12 cellular contexts compared by ENCODE assay signal in genomic region chr4:110854021-110854678, GRCh38.
DNase-seq lines count a peak whose midpoint lies in the region; ATAC-seq and TF ChIP-seq lines count a peak whose summit lies in the region.
"Had no signal": no experiment of that assay in that cellular context is flagged by ENCODE, and none has a peak within 500 bp of the region (broad histone marks: within the 10 kb centered on the region; RNA-seq: fewer than 3 reads in every experiment).

No MANE protein-coding gene starts in this region.

- H3K27ac Mint-ChIP-seq in MCF 10A (ENCODE audit: low read depth, unreplicated experiment), result peak overlapping the region; percentile 32
- H3K27ac Mint-ChIP-seq: stimulated activated naive B cell treated with anti-CD40 and anti-IgM and Interleukin-4, amounts not matched to agents 10 μg/mL and 1 μg/mL and 100 μg/mL, for 72 hours had no signal

- POLR2A ChIA-PET in MCF 10A (lab: Yijun Ruan, JAX), result interaction anchor here (0.6 to 1.6 kb wide), 5 partner anchors 10 to 184 kb away, joined by 3 to 5 read pairs (median 3); no protein-coding TSS in a partner anchor

- no peaks in the 10 kb centered on the region for H3K9me3 ChIP-seq in mucosa of descending colon

- DNase-seq in DMS53 treated with DMSO at 0.1 percent for 48 hours (lab: John Stamatoyannopoulos, UW; ENCODE audit: unreplicated experiment) (peak; percentile 20), LoVo (ENCODE audit: low spot score) (peak; percentile 76), MCF 10A (ENCODE audit: unreplicated experiment) (peak; percentile 90), mucosa of descending colon (peak in 1 of 3 donors; percentile 70), DMS79 treated with DMSO at 0.1 percent for 48 hours (lab: John Stamatoyannopoulos, UW) (no peak)
- DNase-seq in stimulated activated naive CD8-positive, alpha-beta T cell treated with anti-CD3 and anti-CD28 coated beads, Interleukin-15, Interleukin-2, amounts not matched to agents 100 U/mL and 50 U/mL, for 24 hours, result no peak
- DNase-seq: amygdala; NCI-H526 treated with DMSO at 0.1 percent for 48 hours; retina; stimulated activated naive B cell treated with anti-CD40 and anti-IgM and Interleukin-4, amounts not matched to agents 10 μg/mL and 1 μg/mL and 100 μg/mL, for 72 hours had no signal

- no peaks in the 10 kb centered on the region for H3K36me3 ChIP-seq in mucosa of descending colon (ENCODE audit: low read depth)

- no TSS peak for BruUV-seq in MCF 10A (replicated peaks; lab: Mats Ljungman, UMichigan)

- peaks cover 36% of the 10 kb centered on the region for H3K27me3 Mint-ChIP-seq in MCF 10A (ENCODE audit: insufficient read depth, unreplicated experiment)
- H3K27me3 Mint-ChIP-seq: stimulated activated naive B cell treated with anti-CD40 and anti-IgM and Interleukin-4, amounts not matched to agents 10 μg/mL and 1 μg/mL and 100 μg/mL, for 72 hours had no signal

- no peak overlapping the region for H3K4me3 ChIP-seq in mucosa of descending colon

- no peaks in the 10 kb centered on the region for H3K9me3 Mint-ChIP-seq in MCF 10A (ENCODE audit: unreplicated experiment)

- H3K4me3 Mint-ChIP-seq in MCF 10A (ENCODE audit: unreplicated experiment), result no peak overlapping the region
- H3K4me3 Mint-ChIP-seq: stimulated activated naive B cell treated with anti-CD40 and anti-IgM and Interleukin-4, amounts not matched to agents 10 μg/mL and 1 μg/mL and 100 μg/mL, for 72 hours had no signal

- intact Hi-C loops in MCF 10A (cut with micrococcal nuclease), result no loop called here
- intact Hi-C loops in mucosa of descending colon (cut with DNase I, micrococcal nuclease), result no loop called here

- TF ChIP-seq CTCF in MCF 10A (IDR thresholded peaks at IDR 0.05; ENCODE audit: unreplicated experiment) (no peak), mucosa of descending colon (IDR thresholded peaks at IDR 0.05) (no peak)

- peaks cover 26% of the 10 kb centered on the region for H3K4me1 ChIP-seq in mucosa of descending colon (ENCODE audit: low read depth)

- CTCF ChIA-PET in MCF 10A (lab: Yijun Ruan, JAX), result interaction anchor here (0.6 kb wide), 2 partner anchors 23 to 40 kb away, joined by 3 read pairs; no protein-coding TSS in a partner anchor

- no peaks in the 10 kb centered on the region for H3K36me3 Mint-ChIP-seq in MCF 10A (ENCODE audit: insufficient read depth, unreplicated experiment)
- H3K36me3 Mint-ChIP-seq: stimulated activated naive B cell treated with anti-CD40 and anti-IgM and Interleukin-4, amounts not matched to agents 10 μg/mL and 1 μg/mL and 100 μg/mL, for 72 hours had no signal

- H3K4me1 Mint-ChIP-seq in MCF 10A (ENCODE audit: insufficient read depth, unreplicated experiment), result peaks cover 16% of the 10 kb centered on the region
- H3K4me1 Mint-ChIP-seq: stimulated activated naive B cell treated with anti-CD40 and anti-IgM and Interleukin-4, amounts not matched to agents 10 μg/mL and 1 μg/mL and 100 μg/mL, for 72 hours had no signal

- peak; percentile 89 for ATAC-seq in mucosa of descending colon
- no peak for ATAC-seq in stimulated activated naive CD8-positive, alpha-beta T cell treated with anti-CD3 and anti-CD28 coated beads, Interleukin-15, Interleukin-2, amounts not matched to agents 100 U/mL and 50 U/mL, for 24 hours
- no peak for ATAC-seq in GM19023 (IDR thresholded peaks at IDR 0.05; ENCODE audit: unreplicated experiment)
- no peak for ATAC-seq in HG03460 (IDR thresholded peaks at IDR 0.05; ENCODE audit: unreplicated experiment)
- ATAC-seq: stimulated activated naive B cell treated with anti-CD40 and anti-IgM and Interleukin-4, amounts not matched to agents 10 μg/mL and 1 μg/mL and 100 μg/mL, for 72 hours had no signal

Comparison
In these comparisons a context has a peak if more than half of its experiments do, and no peak if none do; other contexts are left out.
1. DNase-seq: peak in DMS53 treated with DMSO at 0.1 percent for 48 hours (single experiment), LoVo (single experiment) and MCF 10A (single experiment); none in stimulated activated naive CD8-positive, alpha-beta T cell treated with anti-CD3 and anti-CD28 coated beads, Interleukin-15, Interleukin-2, amounts not matched to agents 100 U/mL and 50 U/mL, for 24 hours (single experiment) and DMS79 treated with DMSO at 0.1 percent for 48 hours (single experiment).